In the genomic region with DNA sequence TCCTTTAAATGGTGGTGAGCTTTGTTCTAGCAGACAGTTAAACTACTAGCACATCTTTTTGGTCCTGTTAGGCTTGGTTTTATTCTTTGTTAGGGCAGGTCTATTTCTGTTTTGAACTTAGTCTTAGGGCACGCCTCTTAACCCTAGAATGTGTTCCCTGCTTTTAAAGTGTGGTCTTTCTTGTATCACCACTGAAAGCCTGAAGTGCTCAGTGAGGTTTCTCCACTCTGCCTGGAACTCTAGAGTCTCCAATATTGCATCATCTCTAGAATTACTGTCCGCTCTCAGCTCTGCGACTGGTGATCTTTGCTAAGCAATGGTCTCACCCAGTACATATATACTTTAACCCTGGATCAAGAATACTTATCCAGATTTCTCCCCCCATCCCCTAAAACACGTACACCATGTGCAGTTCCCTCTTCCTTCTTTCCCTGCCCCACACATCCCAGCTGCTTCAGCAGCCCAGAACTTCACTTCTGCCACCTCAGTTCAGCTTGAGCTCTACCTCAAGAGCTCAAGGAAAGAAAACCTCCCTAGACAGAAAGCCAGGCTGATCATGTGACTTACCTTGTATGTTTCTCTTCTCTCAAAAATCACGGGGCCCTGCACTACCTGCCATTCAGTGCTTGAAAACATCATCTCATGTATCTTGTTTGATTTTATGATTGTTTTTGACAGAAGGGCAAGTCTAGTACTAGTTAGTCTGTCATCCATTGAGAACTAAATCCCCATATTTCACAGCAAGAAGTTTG, we compare ENCODE assay signal across 15 cellular contexts. TPM values are rescaled to one million over a fixed set of nuclear protein-coding genes. Genes with fewer than 3 reads are reported as not detected.
DNase-seq lines count a peak whose midpoint lies in the region; ATAC-seq, FAIRE-seq and TF ChIP-seq lines count a peak whose summit lies in the region.
"Had no signal": no experiment of that assay in that cellular context is flagged by ENCODE, and none has a peak within 500 bp of the region (broad histone marks: within the 10 kb centered on the region; RNA-seq: fewer than 3 reads in every experiment).

No MANE protein-coding gene starts in this region.

- H3K27me3 ChIP-seq in OCI-LY1 (ENCODE audit: insufficient read depth, low read length) (no peaks in the 10 kb centered on the region), GM12878 (replicated peaks in 1 of 2; ENCODE audit: control insufficient read depth in 2 of 2, insufficient read depth in 2 of 2, low read length in 1 of 2) (peaks cover 4 to 6% of the 10 kb centered on the region in 2 experiments; a peak in 3 of 4 replicates), transverse colon (no peaks in the 10 kb centered on the region)
- H3K27me3 ChIP-seq: gastrocnemius medialis had no signal

- BruUV-seq in GM12878 (replicated peaks; lab: Mats Ljungman, UMichigan), result no TSS peak

- SMC1A ChIA-PET in GM12878 (lab: Charles Lee; ENCODE audit: uncharacterized antibody, unreplicated experiment), result no interaction called here

- no peaks in the 10 kb centered on the region for H4K20me1 ChIP-seq in OCI-LY1 (ENCODE audit: insufficient read depth, low read length)
- no peaks in the 10 kb centered on the region for H4K20me1 ChIP-seq in GM12878 (ENCODE audit: control insufficient read depth, insufficient read depth)

- H3F3A ChIP-seq in OCI-LY1 (ENCODE audit: insufficient read depth, low read length), result no peaks in the 10 kb centered on the region

- no peak for FAIRE-seq in GM12878 (lab: Jason Lieb, UNC)
- no peak for FAIRE-seq in RCC 7860 (lab: Jason Lieb, UNC)

- intact Hi-C loops in GM12878 (cut with micrococcal nuclease; ENCODE audit: unreplicated experiment), result loop anchor here (2.0 kb wide), 1 partner anchor 61 kb away; no protein-coding TSS in a partner anchor
- intact Hi-C loops in transverse colon (cut with DNase I; ENCODE audit: low total_unique reads), result no loop called here

- in situ Hi-C loops in GM12878 (cut with MboI) (loop anchor here (25.0 kb wide), 1 partner anchor 1103 kb away; the partner anchor contains the start of gene CD58), transverse colon (cut with MboI; ENCODE audit: low pct_ligation_motif_present in 1 of 4, low pct_unique_long_range_greater_than_20kb in 1 of 4, low sequenced_read_pairs in 3 of 4) (no loop called here)

- 67% methylated on average over 5 of the region's 5 CpGs for WGBS in GM12878 (ENCODE audit: insufficient coverage, insufficient replicate concordance, low lambda C conversion rate, missing lambda C conversion rate)
- 78 to 83% methylated on average over 5 of the region's 5 CpGs for WGBS in transverse colon (ENCODE audit: low coverage in 1 of 2), 2 donors

- RAD21 ChIA-PET in GM12878 (lab: Charles Lee; ENCODE audit: unreplicated experiment), result interaction anchor here (1.4 to 1.7 kb wide), 2 partner anchors 10 to 131 kb away, joined by 4 to 5 read pairs; no protein-coding TSS in a partner anchor

- no peak for ATAC-seq in GM12878
- no peak for ATAC-seq in HG02642 (IDR thresholded peaks at IDR 0.05; ENCODE audit: poor library complexity, unreplicated experiment)
- no peak for ATAC-seq in GM18505 (IDR thresholded peaks at IDR 0.05; ENCODE audit: unreplicated experiment)
- ATAC-seq: gastrocnemius medialis had no signal

- no peaks in the 10 kb centered on the region for H3K9me3 ChIP-seq in OCI-LY1 (ENCODE audit: low read length)
- H3K9me3 ChIP-seq in GM12878 (replicated peaks; ENCODE audit: control insufficient read depth, insufficient read depth, low read length), result peaks cover 18% of the 10 kb centered on the region; the same call in 2 of the 3 replicates
- no peaks in the 10 kb centered on the region for H3K9me3 ChIP-seq in transverse colon
- H3K9me3 ChIP-seq: gastrocnemius medialis had no signal

- TF ChIP-seq EP300 in GM12878 (IDR thresholded peaks at IDR 0.05; ENCODE audit: borderline replicate concordance in 1 of 2, control insufficient read depth in 1 of 2, low read depth in 2 of 2, low read length in 2 of 2), result no peak
- no peak for TF ChIP-seq EP300 in transverse colon (IDR thresholded peaks at IDR 0.05; ENCODE audit: low read depth)

- H3K4me1 Mint-ChIP-seq in activated naive CD4-positive, alpha-beta T cell treated with anti-CD3 and anti-CD28 coated beads, Interleukin-2, amount 50 U/mL, for 24 hours, result peaks cover 51% of the 10 kb centered on the region

- DNase-seq in activated naive CD4-positive, alpha-beta T cell treated with anti-CD3 and anti-CD28 coated beads, Interleukin-2, amount 50 U/mL, for 16 hours, result no peak
- DNase-seq in GM12878 (ENCODE audit: low read depth, low spot score), result no peak
- no peak for DNase-seq in transverse colon
- DNase-seq in RCC 7860 (ENCODE audit: low spot score), result no peak
- DNase-seq: amygdala, DMS153, gastrocnemius medialis, NCI-H1930, NCI-H69, nucleus accumbens, T-helper 9 cell had no signal

- CTCF ChIA-PET in GM12878 (lab: Yijun Ruan, JAX), result interaction anchor here (2.1 to 2.6 kb wide), 2 partner anchors 11 to 131 kb away, joined by 5 to 16 read pairs; no protein-coding TSS in a partner anchor

- peak overlapping the region; percentile 47 for H3K27ac ChIP-seq in OCI-LY1 (ENCODE audit: low read depth, low read length, poor library complexity, severe bottlenecking)
- no peak overlapping the region; the same call in 1 of the 2 replicates for H3K27ac ChIP-seq in GM12878 (ENCODE audit: control insufficient read depth, insufficient read depth)
- peak overlapping the region in 3 of 4 donors; percentile 37 to 66 (median 61) for H3K27ac ChIP-seq in transverse colon
- H3K27ac ChIP-seq: gastrocnemius medialis had no signal

- H3K27ac Mint-ChIP-seq in activated naive CD4-positive, alpha-beta T cell treated with anti-CD3 and anti-CD28 coated beads, Interleukin-2, amount 50 U/mL, for 24 hours, result peak overlapping the region; percentile 73

- no peaks in the 10 kb centered on the region for H3K79me2 ChIP-seq in OCI-LY1 (ENCODE audit: insufficient read depth, low read length)
- H3K79me2 ChIP-seq in GM12878 (ENCODE audit: control insufficient read depth, insufficient read depth, low read length), result no peaks in the 10 kb centered on the region

- TF ChIP-seq POLR2A in GM12878 (IDR thresholded peaks at IDR 0.05; ENCODE audit: low read depth, low read length) (no peak), transverse colon (IDR thresholded peaks at IDR 0.05) (no peak), GM18505 (IDR thresholded peaks at IDR 0.05; ENCODE audit: borderline replicate concordance, extremely low read depth, insufficient read depth, insufficient read length) (no peak)

- H3K9ac ChIP-seq in OCI-LY1 (ENCODE audit: low read length) (no peak overlapping the region), GM12878 (ENCODE audit: control insufficient read depth, insufficient read depth, low read length) (no peak overlapping the region)

- H3K9me2 ChIP-seq in OCI-LY1 (ENCODE audit: low read depth, low read length), result no peaks in the 10 kb centered on the region

- H3K36me3 ChIP-seq in OCI-LY1 (ENCODE audit: insufficient read depth, low read length) (no peaks in the 10 kb centered on the region), GM12878 (ENCODE audit: control insufficient read depth in 2 of 2, insufficient read depth in 2 of 2, low read length in 1 of 2) (no peaks in the 10 kb centered on the region), transverse colon (no peaks in the 10 kb centered on the region)
- H3K36me3 ChIP-seq: gastrocnemius medialis had no signal

- TF ChIP-seq CTCF in OCI-LY1 (IDR thresholded peaks at IDR 0.05; ENCODE audit: low read length) (no peak), GM12878 (IDR thresholded peaks at IDR 0.05 in 2 of 3, conservative IDR thresholded peaks at IDR 0.05 in 1 of 3; ENCODE audit: control insufficient read depth in 2 of 3, extremely low read depth in 1 of 3, insufficient read depth in 1 of 3, low read depth in 3 of 3, low read length in 3 of 3) (no peak), transverse colon (IDR thresholded peaks at IDR 0.05) (no peak)

- H3K27me3 Mint-ChIP-seq in activated naive CD4-positive, alpha-beta T cell treated with anti-CD3 and anti-CD28 coated beads, Interleukin-2, amount 50 U/mL, for 24 hours, result no peaks in the 10 kb centered on the region

- no peak overlapping the region for H3K4me3 Mint-ChIP-seq in activated naive CD4-positive, alpha-beta T cell treated with anti-CD3 and anti-CD28 coated beads, Interleukin-2, amount 50 U/mL, for 24 hours

- TF ChIP-seq RAD21 in GM12878 (IDR thresholded peaks at IDR 0.05; ENCODE audit: insufficient read depth, low read depth, low read length), result no peak

- H3K9me3 Mint-ChIP-seq in activated naive CD4-positive, alpha-beta T cell treated with anti-CD3 and anti-CD28 coated beads, Interleukin-2, amount 50 U/mL, for 24 hours, result peaks cover 7% of the 10 kb centered on the region

- POLR2A ChIA-PET in GM12878 (lab: Charles Lee), result interaction anchor here (0.7 to 3.4 kb wide), 3 partner anchors 11 to 1990 kb away, joined by 4 to 13 read pairs (median 4); partner anchors contain the start of gene TTF2

- H3K4me3 ChIP-seq in OCI-LY1 (ENCODE audit: low read depth, low read length, poor library complexity, severe bottlenecking), result no peak overlapping the region
- no peak overlapping the region for H3K4me3 ChIP-seq in GM12878
- H3K4me3 ChIP-seq in transverse colon, result no peak overlapping the region
- H3K4me3 ChIP-seq: gastrocnemius medialis had no signal

- H2AFZ ChIP-seq in OCI-LY1 (ENCODE audit: low read length) (no peak overlapping the region), GM12878 (ENCODE audit: control insufficient read depth, low read depth, low read length) (no peak overlapping the region)

- peaks cover 40% of the 10 kb centered on the region for H3K4me1 ChIP-seq in OCI-LY1 (ENCODE audit: insufficient read depth, low read length, severe bottlenecking)
- peaks cover 29% of the 10 kb centered on the region for H3K4me1 ChIP-seq in GM12878 (ENCODE audit: control insufficient read depth, insufficient read depth, low read length)
- H3K4me1 ChIP-seq in transverse colon, result peaks cover 0 to 13% (median 12%) of the 10 kb centered on the region in 4 donors

- H3K4me2 ChIP-seq in OCI-LY1 (ENCODE audit: low read length) (no peak overlapping the region; the same call in 1 of the 2 replicates), GM12878 (ENCODE audit: control insufficient read depth, insufficient read depth) (peak overlapping the region; percentile 50)

- H3K36me3 Mint-ChIP-seq in activated naive CD4-positive, alpha-beta T cell treated with anti-CD3 and anti-CD28 coated beads, Interleukin-2, amount 50 U/mL, for 24 hours, result peaks cover 11% of the 10 kb centered on the region

RNA-seq across cellular contexts. Expression of gene TENT5C, which starts 59.9 kb away (rescaled TPM):
- total RNA-seq in GM12878 (2013; cell fraction: nucleolus; rRNA removed), result 0.20 TPM in 1 of 2 replicates, not detected in the other
- total RNA-seq in GM12878 (2014; rRNA removed) (0.65 and 0.73 TPM in 2 replicates), GM12878 (2014; rRNA removed; fragmentation: Illumina TruSeq; extraction: Trizol) (0.76 and 0.78 TPM in 2 replicates), GM12878 (2021) (1.4 and 1.6 TPM in 2 replicates), transverse colon (10 to 100 TPM in 3 of 4 donors, 1 to 10 TPM in 1; 3.4 to 30.8 (median 18.1) TPM)
- 2.5 TPM for polyA plus RNA-seq in GM12878 (2011; ENCODE audit: low read depth)
- polyA plus RNA-seq in GM12878 (2011; rRNA removed) (0.19 and 0.20 TPM in 2 replicates), GM12878 (2014; fragmentation: Illumina TruSeq; extraction: Trizol) (1.1 and 1.3 TPM in 2 replicates), GM12878 (2014; fragmentation: Nextera tagmentation; extraction: Ambion mirVana) (under 1 TPM; 0.31 to 0.53 TPM), GM12878 (2014; rRNA removed) (0.61 and 0.79 TPM in 2 replicates), GM12878 (2016; fragmentation: Nextera tagmentation; extraction: Ambion mirVana) (1 to 10 TPM; 2.2 to 2.4 TPM)
- 0.20 and 0.24 TPM in 2 replicates for polyA plus RNA-seq in GM12878 (2011; cell fraction: cytosol; rRNA removed)
- 0.09 and 0.23 TPM in 2 replicates for polyA plus RNA-seq in GM12878 (2011; cell fraction: nucleus; rRNA removed)
- polyA plus RNA-seq in GM12878 (2012), result 2.0 and 3.1 TPM in 2 replicates
- polyA minus RNA-seq in GM12878 (2011; rRNA and poly(A)+ RNA removed), result 0.51 and 0.62 TPM in 2 replicates
- 0.31 TPM in 1 of 2 replicates, not detected in the other for polyA minus RNA-seq in GM12878 (2011; cell fraction: cytosol; rRNA and poly(A)+ RNA removed)
- polyA minus RNA-seq in GM12878 (2011; cell fraction: nucleus; rRNA and poly(A)+ RNA removed), result 0.12 and 0.29 TPM in 2 replicates
